ENCODE assay signal across 11 cellular contexts in the genomic region with DNA sequence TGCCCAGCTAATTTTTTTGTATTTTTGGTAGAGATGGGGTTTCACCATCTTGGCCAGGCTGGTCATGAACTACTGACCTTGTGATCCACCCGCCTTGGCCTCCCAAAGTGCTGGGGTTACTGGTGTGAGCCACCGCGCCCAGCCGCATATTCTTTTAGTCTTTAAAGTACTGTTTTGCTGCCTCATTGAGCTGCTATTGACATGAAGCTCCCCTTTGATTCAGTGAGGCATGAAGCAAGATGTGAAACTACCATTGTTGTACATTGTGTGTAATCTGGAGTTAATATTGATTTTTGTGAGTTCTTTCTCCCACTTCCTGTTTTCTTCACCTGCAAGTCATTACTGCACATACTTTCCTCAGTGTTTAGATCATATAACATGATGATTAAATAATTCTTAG.
DNase-seq lines count a peak whose midpoint lies in the region; ATAC-seq, FAIRE-seq and TF ChIP-seq lines count a peak whose summit lies in the region.
"Had no signal": no experiment of that assay in that cellular context is flagged by ENCODE, and none has a peak within 500 bp of the region (broad histone marks: within the 10 kb centered on the region; RNA-seq: fewer than 3 reads in every experiment).

No MANE protein-coding gene starts in this region.

- no peak for TF ChIP-seq RAD21 in K562 (CRISPR knock-in tag; conservative IDR thresholded peaks at IDR 0.05 in 1 of 2, IDR thresholded peaks at IDR 0.05 in 1 of 2)

- no peaks in the 10 kb centered on the region for H3K9me3 ChIP-seq in K562 (replicated peaks; ENCODE audit: control insufficient read depth, insufficient read depth, low read depth, low read length)
- H3K9me3 ChIP-seq in upper lobe of right lung = no peaks in the 10 kb centered on the region
- no peaks in the 10 kb centered on the region for H3K9me3 ChIP-seq in CD8-positive, alpha-beta T cell (ENCODE audit: low read length)
- H3K9me3 ChIP-seq: psoas muscle had no signal

- H3K9me3 Mint-ChIP-seq in CD8-positive, alpha-beta T cell = no peaks in the 10 kb centered on the region

- no peaks in the 10 kb centered on the region for H3K27me3 Mint-ChIP-seq in CD8-positive, alpha-beta T cell (ENCODE audit: low read depth)

- no peak for TF ChIP-seq EP300 in K562 (IDR thresholded peaks at IDR 0.05; ENCODE audit: low read length)

- TF ChIP-seq CTCF in K562 (IDR thresholded peaks at IDR 0.05 in 2 of 3, conservative IDR thresholded peaks at IDR 0.05 in 1 of 3; ENCODE audit: insufficient read depth in 2 of 3, low read depth in 1 of 3, low read length in 3 of 3) (no peak), upper lobe of right lung (IDR thresholded peaks at IDR 0.05) (no peak)
- no peak for TF ChIP-seq CTCF in CD8-positive, alpha-beta T cell (IDR thresholded peaks at IDR 0.05)

- no peak overlapping the region for H3K4me2 ChIP-seq in K562 (ENCODE audit: insufficient read depth, low read length)

- POLR2A ChIA-PET in K562 (lab: Yijun Ruan, JAX) = no interaction called here
- POLR2A ChIA-PET in CD8-positive, alpha-beta T cell (lab: Charles Lee) = no interaction called here

- no peak overlapping the region for H3K4me3 Mint-ChIP-seq in CD8-positive, alpha-beta T cell

- H3K79me2 ChIP-seq in K562 (ENCODE audit: control insufficient read depth, insufficient read depth, low read length) = no peaks in the 10 kb centered on the region

- H3K27ac Mint-ChIP-seq in CD8-positive, alpha-beta T cell = no peak overlapping the region

- no peak overlapping the region for H2AFZ ChIP-seq in K562 (ENCODE audit: low read depth, low read length)

- H3K9ac ChIP-seq in K562 (ENCODE audit: insufficient read depth in 1 of 2, low read depth in 2 of 2, low read length in 2 of 2) = no peak overlapping the region

- in situ Hi-C loops in K562 (cut with MboI) = no loop called here

- H3K9me1 ChIP-seq in K562 (ENCODE audit: control insufficient read depth, insufficient read depth, low read length) = no peaks in the 10 kb centered on the region

- no peaks in the 10 kb centered on the region for H3K4me1 Mint-ChIP-seq in CD8-positive, alpha-beta T cell (ENCODE audit: low read depth)

- FAIRE-seq in K562 (lab: Jason Lieb, UNC) = no peak

- TF ChIP-seq POLR2A in K562 (conservative IDR thresholded peaks at IDR 0.05) = no peak

- ATAC-seq in GM18520 (IDR thresholded peaks at IDR 0.05; ENCODE audit: unreplicated experiment) = peak; percentile 83
- ATAC-seq in GM21576 (IDR thresholded peaks at IDR 0.05; ENCODE audit: unreplicated experiment) = peak; percentile 97
- ATAC-seq in HG03439 (IDR thresholded peaks at IDR 0.05; ENCODE audit: unreplicated experiment) = peak; percentile 74
- no peak for ATAC-seq in K562
- no peak for ATAC-seq in upper lobe of right lung
- ATAC-seq in CD8-positive, alpha-beta T cell = no peak

- H3K4me3 ChIP-seq in K562 = no peak overlapping the region
- H3K4me3 ChIP-seq in upper lobe of right lung = no peak overlapping the region
- no peak overlapping the region for H3K4me3 ChIP-seq in CD8-positive, alpha-beta T cell (ENCODE audit: low read depth, low read length)
- H3K4me3 ChIP-seq: psoas muscle had no signal

- peaks cover 40% of the 10 kb centered on the region for H3K36me3 Mint-ChIP-seq in CD8-positive, alpha-beta T cell

- H3K27me3 ChIP-seq in K562 (ENCODE audit: control insufficient read depth in 2 of 2, insufficient read depth in 2 of 2, low read length in 2 of 2) = no peaks in the 10 kb centered on the region
- no peaks in the 10 kb centered on the region for H3K27me3 ChIP-seq in upper lobe of right lung
- H3K27me3 ChIP-seq in CD8-positive, alpha-beta T cell (ENCODE audit: insufficient read depth, low read length) = no peaks in the 10 kb centered on the region

- H3K27ac ChIP-seq in K562 (ENCODE audit: extremely low read depth, low read depth, low read length) (no peak overlapping the region), upper lobe of right lung (no peak overlapping the region)
- no peak overlapping the region for H3K27ac ChIP-seq in CD8-positive, alpha-beta T cell (ENCODE audit: low read depth, low read length)
- H3K27ac ChIP-seq: psoas muscle had no signal

- H3K36me3 ChIP-seq in K562 (ENCODE audit: control insufficient read depth, insufficient read depth, low read length) (peaks cover 8% of the 10 kb centered on the region; the same call in 2 of the 3 replicates), upper lobe of right lung (peaks cover 17% of the 10 kb centered on the region)
- peaks cover 12% of the 10 kb centered on the region for H3K36me3 ChIP-seq in CD8-positive, alpha-beta T cell (ENCODE audit: insufficient read depth, low read length)

- intact Hi-C loops in K562 (cut with micrococcal nuclease) = no loop called here
- intact Hi-C loops in upper lobe of right lung (cut with DNase I) = no loop called here
- intact Hi-C loops in CD8-positive, alpha-beta T cell (cut with DNase I, micrococcal nuclease) = no loop called here

- 100% methylated on average over 4 of the region's 4 CpGs for WGBS in K562 (ENCODE audit: insufficient coverage, low coverage, missing lambda C conversion rate)

- H4K20me1 ChIP-seq in K562 (replicated peaks; ENCODE audit: control insufficient read depth, insufficient read depth, low read length) = no peaks in the 10 kb centered on the region

- CTCF ChIA-PET in K562 (lab: Yijun Ruan, JAX; ENCODE audit: low intra/inter-chr PET ratio) = no interaction called here
- CTCF ChIA-PET in CD8-positive, alpha-beta T cell (lab: Charles Lee) = no interaction called here

- BruUV-seq in K562 (replicated peaks; lab: Mats Ljungman, UMichigan) = no TSS peak

- no peaks in the 10 kb centered on the region for H3K4me1 ChIP-seq in K562 (replicated peaks in 1 of 2; ENCODE audit: control insufficient read depth in 2 of 2, insufficient read depth in 2 of 2, low read length in 2 of 2)
- H3K4me1 ChIP-seq in upper lobe of right lung = no peaks in the 10 kb centered on the region
- no peaks in the 10 kb centered on the region for H3K4me1 ChIP-seq in CD8-positive, alpha-beta T cell (ENCODE audit: insufficient read depth, low read length)

- no peak for DNase-seq in K562 (ENCODE audit: extremely low read depth in 1 of 4, low spot score in 3 of 4)
- DNase-seq in upper lobe of right lung = no peak
- no peak for DNase-seq in iPS-NIHi11 (ENCODE audit: low spot score)
- DNase-seq in CD8-positive, alpha-beta T cell = no peak
- no peak for DNase-seq in NCI-H524 treated with DMSO at 0.1 percent for 48 hours (lab: John Stamatoyannopoulos, UW)
- DNase-seq: activated CD4-positive, alpha-beta T cell treated with anti-CD3 and anti-CD28 coated beads for 1 hour; NCI-H446 treated with DMSO at 0.1 percent for 48 hours; psoas muscle had no signal

TF ChIP-seq in K562, 482 proteins besides CTCF, POLR2A, EP300 and RAD21:
- TF ChIP-seq ZNF76 (CRISPR knock-in tag; IDR thresholded peaks at IDR 0.05; ENCODE audit: borderline replicate concordance) = no peak
- TF ChIP-seq, protein P1, sequence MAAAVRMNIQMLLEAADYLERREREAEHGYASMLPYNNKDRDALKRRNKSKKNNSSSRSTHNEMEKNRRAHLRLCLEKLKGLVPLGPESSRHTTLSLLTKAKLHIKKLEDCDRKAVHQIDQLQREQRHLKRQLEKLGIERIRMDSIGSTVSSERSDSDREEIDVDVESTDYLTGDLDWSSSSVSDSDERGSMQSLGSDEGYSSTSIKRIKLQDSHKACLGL (CRISPR knock-in tag; IDR thresholded peaks at IDR 0.05; ENCODE audit: borderline replicate concordance, poor library complexity, severe bottlenecking) = no peak
- TF ChIP-seq FOSL1 (tag; conservative IDR thresholded peaks at IDR 0.05) = no peak
- peak; percentile 72; the same call in 1 of the 2 replicates for TF ChIP-seq SPI1 (IDR thresholded peaks at IDR 0.05; ENCODE audit: borderline replicate concordance, low read depth, low read length)
- no peak for TF ChIP-seq XRCC4 (IDR thresholded peaks at IDR 0.05; ENCODE audit: extremely low read depth, insufficient read depth, insufficient read length)

Comparison
In these comparisons a context has a peak if more than half of its experiments do, and no peak if none do; other contexts are left out.
1. ATAC-seq: peak in GM18520 (single experiment), GM21576 (single experiment) and HG03439 (single experiment); none in K562 (single experiment), upper lobe of right lung (single experiment) and CD8-positive, alpha-beta T cell (single experiment).